Comparison of ENCODE assay signal across 8 cellular contexts in genomic region chr11:64447717-64448598, GRCh38.
DNase-seq lines count a peak whose midpoint lies in the region; ATAC-seq and TF ChIP-seq lines count a peak whose summit lies in the region.

No MANE protein-coding gene starts in this region.

- H2AFZ ChIP-seq in OCI-LY7 (ENCODE audit: low read length) (peak overlapping the region; percentile 85), fibroblast of lung (ENCODE audit: low read length) (no peak overlapping the region)

- peak overlapping the region; percentile 86 for H3K4me2 ChIP-seq in OCI-LY7 (ENCODE audit: low read length)
- peak overlapping the region; percentile 72 for H3K4me2 ChIP-seq in fibroblast of lung (ENCODE audit: extremely low read depth, insufficient read depth, low read length)

- H3K27ac Mint-ChIP-seq in MCF 10A (ENCODE audit: low read depth, unreplicated experiment), result no peak overlapping the region
- no peak overlapping the region for H3K27ac Mint-ChIP-seq in activated CD4-positive, alpha-beta memory T cell treated with anti-CD3 and anti-CD28 coated beads for 36 hours
- no peak overlapping the region for H3K27ac Mint-ChIP-seq in activated naive CD4-positive, alpha-beta T cell treated with anti-CD3 and anti-CD28 coated beads, Interleukin-2, amount 10 ng/mL, durations not matched to agents 7 days and 5 days

- DNase-seq in breast epithelium (ENCODE audit: low spot score in 2 of 2) (peak in 1 of 2 donors; percentile 25), MCF 10A (ENCODE audit: unreplicated experiment) (no peak), OCI-LY7 (ENCODE audit: low spot score) (peak; percentile 76), fibroblast of lung (ENCODE audit: low read depth in 2 of 2) (peak; percentile 13 to 20)
- DNase-seq in activated CD4-positive, alpha-beta memory T cell treated with anti-CD3 and anti-CD28 coated beads for 36 hours, result no peak
- DNase-seq in activated naive CD4-positive, alpha-beta T cell treated with anti-CD3 and anti-CD28 coated beads, Interleukin-2, amount 10 ng/mL, durations not matched to agents 7 days and 5 days, result no peak

- intact Hi-C loops in breast epithelium (cut with DNase I; ENCODE audit: low total_unique reads), result no loop called here
- intact Hi-C loops in MCF 10A (cut with micrococcal nuclease), result no loop called here
- intact Hi-C loops in OCI-LY7 (cut with micrococcal nuclease; ENCODE audit: unreplicated experiment), result loop anchor here (2.0 kb wide), 1 partner anchor 205 kb away; no protein-coding TSS in a partner anchor
- intact Hi-C loops in activated CD4-positive, alpha-beta memory T cell treated with anti-CD3 and anti-CD28 coated beads for 36 hours (cut with micrococcal nuclease), result loop anchor here (2.0 kb wide), 1 partner anchor 89 kb away; the partner anchor contains the start of gene RPS6KA4

- H3K9me3 Mint-ChIP-seq in MCF 10A (ENCODE audit: unreplicated experiment), result no peaks in the 10 kb centered on the region
- no peaks in the 10 kb centered on the region for H3K9me3 Mint-ChIP-seq in activated CD4-positive, alpha-beta memory T cell treated with anti-CD3 and anti-CD28 coated beads for 36 hours
- no peaks in the 10 kb centered on the region for H3K9me3 Mint-ChIP-seq in activated naive CD4-positive, alpha-beta T cell treated with anti-CD3 and anti-CD28 coated beads, Interleukin-2, amount 10 ng/mL, durations not matched to agents 7 days and 5 days

- no peaks in the 10 kb centered on the region for H3K27me3 ChIP-seq in breast epithelium
- H3K27me3 ChIP-seq in fibroblast of lung (ENCODE audit: control insufficient read depth, insufficient read depth, low read length), result peaks cover 10% of the 10 kb centered on the region
- no peaks in the 10 kb centered on the region for H3K27me3 ChIP-seq in neutrophil

- H4K20me1 ChIP-seq in OCI-LY7 (ENCODE audit: insufficient read depth, low read length), result no peaks in the 10 kb centered on the region
- H4K20me1 ChIP-seq in fibroblast of lung (ENCODE audit: control insufficient read depth, extremely low read depth, insufficient read depth, low read length), result no peaks in the 10 kb centered on the region

- no peak for TF ChIP-seq POLR2A in breast epithelium (IDR thresholded peaks at IDR 0.05)

- no peaks in the 10 kb centered on the region for H3K9me2 ChIP-seq in OCI-LY7 (ENCODE audit: insufficient read depth, low read length)

- no peaks in the 10 kb centered on the region for H3K36me3 ChIP-seq in breast epithelium
- H3K36me3 ChIP-seq in OCI-LY7 (ENCODE audit: insufficient read depth, low read length), result no peaks in the 10 kb centered on the region
- H3K36me3 ChIP-seq in fibroblast of lung (ENCODE audit: control insufficient read depth, insufficient read depth, low read length), result no peaks in the 10 kb centered on the region
- no peaks in the 10 kb centered on the region for H3K36me3 ChIP-seq in neutrophil

- no peaks in the 10 kb centered on the region for H3K36me3 Mint-ChIP-seq in MCF 10A (ENCODE audit: insufficient read depth, unreplicated experiment)
- no peaks in the 10 kb centered on the region for H3K36me3 Mint-ChIP-seq in activated CD4-positive, alpha-beta memory T cell treated with anti-CD3 and anti-CD28 coated beads for 36 hours
- no peaks in the 10 kb centered on the region for H3K36me3 Mint-ChIP-seq in activated naive CD4-positive, alpha-beta T cell treated with anti-CD3 and anti-CD28 coated beads, Interleukin-2, amount 10 ng/mL, durations not matched to agents 7 days and 5 days

- no peak overlapping the region for H3K9ac ChIP-seq in fibroblast of lung (ENCODE audit: insufficient read depth, low read length)

- H3K27me3 Mint-ChIP-seq in MCF 10A (ENCODE audit: insufficient read depth, unreplicated experiment), result peaks cover 51% of the 10 kb centered on the region
- peaks cover 17% of the 10 kb centered on the region for H3K27me3 Mint-ChIP-seq in activated CD4-positive, alpha-beta memory T cell treated with anti-CD3 and anti-CD28 coated beads for 36 hours
- peaks cover 78% of the 10 kb centered on the region for H3K27me3 Mint-ChIP-seq in activated naive CD4-positive, alpha-beta T cell treated with anti-CD3 and anti-CD28 coated beads, Interleukin-2, amount 10 ng/mL, durations not matched to agents 7 days and 5 days

- no peak for ATAC-seq in HG02588 (IDR thresholded peaks at IDR 0.05; ENCODE audit: unreplicated experiment)

- BruUV-seq in MCF 10A (replicated peaks; lab: Mats Ljungman, UMichigan) (no TSS peak), OCI-LY7 (replicated peaks; lab: Mats Ljungman, UMichigan) (no TSS peak)

- no peak overlapping the region for H3K4me3 Mint-ChIP-seq in MCF 10A (ENCODE audit: unreplicated experiment)
- no peak overlapping the region for H3K4me3 Mint-ChIP-seq in activated CD4-positive, alpha-beta memory T cell treated with anti-CD3 and anti-CD28 coated beads for 36 hours
- no peak overlapping the region for H3K4me3 Mint-ChIP-seq in activated naive CD4-positive, alpha-beta T cell treated with anti-CD3 and anti-CD28 coated beads, Interleukin-2, amount 10 ng/mL, durations not matched to agents 7 days and 5 days

- POLR2A ChIA-PET in MCF 10A (lab: Yijun Ruan, JAX) (interaction anchor here (0.9 to 1.3 kb wide), 2 partner anchors 205 to 227 kb away, joined by 3 read pairs; no protein-coding TSS in a partner anchor), OCI-LY7 (lab: Charles Lee) (no interaction called here)
- POLR2A ChIA-PET in activated CD4-positive, alpha-beta memory T cell treated with anti-CD3 and anti-CD28 coated beads for 36 hours (lab: Charles Lee), result no interaction called here

- H3K4me1 ChIP-seq in breast epithelium, result peaks cover 0 to 14% of the 10 kb centered on the region in 2 donors
- H3K4me1 ChIP-seq in OCI-LY7 (ENCODE audit: insufficient read depth, low read length, poor library complexity, severe bottlenecking), result peaks cover 22% of the 10 kb centered on the region
- H3K4me1 ChIP-seq in fibroblast of lung (ENCODE audit: control insufficient read depth, extremely low read depth, insufficient read depth, low read length), result peaks cover 6% of the 10 kb centered on the region
- H3K4me1 ChIP-seq in neutrophil (ENCODE audit: control insufficient read depth in 1 of 2, insufficient read depth in 1 of 2, low read depth in 1 of 2, low read length in 1 of 2), result peaks cover 23% of the 10 kb centered on the region in 2 experiments

- H3K27ac ChIP-seq in breast epithelium (peak overlapping the region in 1 of 2 donors; percentile 20), OCI-LY7 (ENCODE audit: low read depth, low read length, poor library complexity, severe bottlenecking) (peak overlapping the region; percentile 56), fibroblast of lung (ENCODE audit: insufficient read depth, low read length) (no peak overlapping the region), neutrophil (peak overlapping the region; percentile 86)

- CTCF ChIA-PET in MCF 10A (lab: Yijun Ruan, JAX), result interaction anchor here (0.5 to 9.3 kb wide), 30 partner anchors 10 to 693 kb away, joined by 3 to 167 read pairs (median 5); no protein-coding TSS in a partner anchor
- CTCF ChIA-PET in OCI-LY7 (lab: Charles Lee; ENCODE audit: unreplicated experiment), result interaction anchor here (1.2 to 1.8 kb wide), 2 partner anchors 8 to 203 kb away, joined by 3 to 9 read pairs; no protein-coding TSS in a partner anchor
- CTCF ChIA-PET in activated CD4-positive, alpha-beta memory T cell treated with anti-CD3 and anti-CD28 coated beads for 36 hours (lab: Charles Lee), result interaction anchor here (0.7 to 3.1 kb wide), 26 partner anchors 10 to 205 kb away, joined by 3 to 39 read pairs (median 8); partner anchors contain the start of genes PRDX5, RPS6KA4 and TRMT112
- CTCF ChIA-PET in activated naive CD4-positive, alpha-beta T cell treated with anti-CD3 and anti-CD28 coated beads, Interleukin-2, amount 10 ng/mL, durations not matched to agents 7 days and 5 days (lab: Charles Lee), result interaction anchor here (0.7 to 3.4 kb wide), 9 partner anchors 9 to 227 kb away, joined by 3 to 39 read pairs (median 6); no protein-coding TSS in a partner anchor

- TF ChIP-seq CTCF in breast epithelium (IDR thresholded peaks at IDR 0.05) (no peak), MCF 10A (IDR thresholded peaks at IDR 0.05; ENCODE audit: unreplicated experiment) (no peak), OCI-LY7 (conservative IDR thresholded peaks at IDR 0.05; ENCODE audit: low read length) (no peak), fibroblast of lung (conservative IDR thresholded peaks at IDR 0.05 in 1 of 2, IDR thresholded peaks at IDR 0.05 in 1 of 2; ENCODE audit: low read depth in 1 of 2, low read length in 2 of 2) (no peak), neutrophil (IDR thresholded peaks at IDR 0.05) (peak; percentile 14)

- H3K79me2 ChIP-seq in OCI-LY7 (ENCODE audit: insufficient read depth, low read depth, low read length) (no peaks in the 10 kb centered on the region), fibroblast of lung (ENCODE audit: control insufficient read depth, insufficient read depth, low read length) (no peaks in the 10 kb centered on the region)

- H3K4me3 ChIP-seq in breast epithelium, result peak overlapping the region; percentile 25 to 59 (median 38)
- peak overlapping the region; percentile 56 for H3K4me3 ChIP-seq in OCI-LY7 (ENCODE audit: low read depth, low read length, poor library complexity, severe bottlenecking)
- peak overlapping the region; percentile 23 to 42 (median 30) for H3K4me3 ChIP-seq in fibroblast of lung (replicated peaks in 1 of 4; ENCODE audit: control extremely low read depth in 1 of 4, insufficient read depth in 1 of 4, low read depth in 3 of 4, low read length in 4 of 4)
- H3K4me3 ChIP-seq in neutrophil (ENCODE audit: low read depth in 1 of 2, low read length in 1 of 2), result peak overlapping the region; percentile 68 to 75

- H3K4me1 Mint-ChIP-seq in MCF 10A (ENCODE audit: insufficient read depth, unreplicated experiment), result peaks cover 7% of the 10 kb centered on the region
- H3K4me1 Mint-ChIP-seq in activated CD4-positive, alpha-beta memory T cell treated with anti-CD3 and anti-CD28 coated beads for 36 hours (ENCODE audit: low read depth), result peaks cover 13% of the 10 kb centered on the region
- peaks cover 19% of the 10 kb centered on the region for H3K4me1 Mint-ChIP-seq in activated naive CD4-positive, alpha-beta T cell treated with anti-CD3 and anti-CD28 coated beads, Interleukin-2, amount 10 ng/mL, durations not matched to agents 7 days and 5 days

- no peaks in the 10 kb centered on the region for H3K9me3 ChIP-seq in breast epithelium
- no peaks in the 10 kb centered on the region for H3K9me3 ChIP-seq in OCI-LY7 (ENCODE audit: low read length)
- H3K9me3 ChIP-seq in fibroblast of lung (ENCODE audit: control insufficient read depth, insufficient read depth, low read depth, low read length), result no peaks in the 10 kb centered on the region
- no peaks in the 10 kb centered on the region for H3K9me3 ChIP-seq in neutrophil

Comparison
In these comparisons a context has a peak if more than half of its experiments do, and no peak if none do; other contexts are left out.
1. DNase-seq: peak in OCI-LY7 (single experiment) and fibroblast of lung (2 of 2); none in MCF 10A (single experiment), activated CD4-positive, alpha-beta memory T cell treated with anti-CD3 and anti-CD28 coated beads for 36 hours (single experiment) and activated naive CD4-positive, alpha-beta T cell treated with anti-CD3 and anti-CD28 coated beads, Interleukin-2, amount 10 ng/mL, durations not matched to agents 7 days and 5 days (single experiment).
2. intact Hi-C loops: an anchor here in OCI-LY7 (2.0 kb wide) and activated CD4-positive, alpha-beta memory T cell treated with anti-CD3 and anti-CD28 coated beads for 36 hours (2.0 kb wide); none called in breast epithelium and MCF 10A.
3. Peak in every context shown above with its lines, with median percentiles within 50 percentile points of each other: H3K4me3 ChIP-seq.